In the genomic region with DNA sequence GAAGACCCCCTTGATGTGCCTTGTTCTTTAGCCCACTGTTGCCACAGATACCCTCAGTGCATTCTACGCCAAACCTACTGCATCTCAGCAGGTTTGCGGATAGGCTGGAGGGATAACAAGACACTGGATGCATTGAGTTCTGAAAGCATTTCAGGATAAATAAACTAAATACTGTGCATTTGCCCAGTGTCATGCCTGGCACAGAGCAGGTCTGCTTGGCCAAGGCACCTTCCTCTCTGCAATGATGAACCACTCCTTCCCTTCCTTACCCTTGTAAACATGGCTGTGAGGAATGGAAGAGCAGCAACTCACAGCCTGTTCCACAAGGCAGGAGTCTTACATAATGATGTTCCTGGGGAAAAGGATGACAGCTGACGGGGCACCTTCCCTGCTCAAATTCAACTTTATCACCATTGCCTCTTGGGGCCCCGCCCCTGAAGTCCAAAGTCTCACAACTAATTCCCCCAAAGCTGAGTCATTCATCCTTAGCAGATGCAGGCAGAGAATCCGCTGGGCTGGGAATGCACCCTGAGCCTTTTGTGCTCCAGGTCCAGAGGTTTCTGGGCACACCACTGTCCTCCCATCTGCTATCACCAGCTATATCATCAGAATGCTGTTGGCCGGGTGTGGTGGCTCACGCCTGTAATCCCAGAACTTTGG, we compare ENCODE assay signal across 16 cellular contexts. TPM values are rescaled to one million over a fixed set of nuclear protein-coding genes. Genes with fewer than 3 reads are reported as not detected.
DNase-seq lines count a peak whose midpoint lies in the region; ATAC-seq and TF ChIP-seq lines count a peak whose summit lies in the region.
"Had no signal": no experiment of that assay in that cellular context is flagged by ENCODE, and none has a peak within 500 bp of the region (broad histone marks: within the 10 kb centered on the region; RNA-seq: fewer than 3 reads in every experiment).

No MANE protein-coding gene starts in this region.

- H3K4me3 Mint-ChIP-seq in type B pancreatic cell: no peak overlapping the region
- H3K4me3 Mint-ChIP-seq: activated CD4-positive, alpha-beta memory T cell treated with anti-CD3 and anti-CD28 coated beads, Interleukin-2, amount 10 ng/mL, durations not matched to agents 7 days and 5 days had no signal

- no peaks in the 10 kb centered on the region for H3K4me1 Mint-ChIP-seq in type B pancreatic cell (ENCODE audit: unreplicated experiment)

- DNase-seq in activated effector memory CD4-positive, alpha-beta T cell treated with anti-CD3 and anti-CD28 coated beads, Interleukin-2, amount 50 U/mL, for 16 hours: peak; percentile 47
- no peak for DNase-seq in activated effector memory CD4-positive, alpha-beta T cell treated with Interleukin-2 at 50 U/mL for 16 hours
- DNase-seq in fibroblast of the aortic adventitia (ENCODE audit: low read depth): peak; percentile 38
- no peak for DNase-seq in type B pancreatic cell (ENCODE audit: extremely low spot score, unreplicated experiment)
- no peak for DNase-seq in activated CD4-positive, alpha-beta T cell treated with anti-CD3 and anti-CD28 coated beads, Interleukin-2, amount 50 U/mL, for 48 hours
- no peak for DNase-seq in COLO829 (ENCODE audit: low spot score)
- DNase-seq: activated CD4-positive, alpha-beta memory T cell treated with anti-CD3 and anti-CD28 coated beads, Interleukin-2, amount 10 ng/mL, durations not matched to agents 7 days and 5 days; aorta; KBM-7; NCI-H345 had no signal

- H3K27me3 Mint-ChIP-seq in type B pancreatic cell: peaks cover 3% of the 10 kb centered on the region

- peak overlapping the region; percentile 51 for H3K27ac Mint-ChIP-seq in type B pancreatic cell
- H3K27ac Mint-ChIP-seq: activated CD4-positive, alpha-beta memory T cell treated with anti-CD3 and anti-CD28 coated beads, Interleukin-2, amount 10 ng/mL, durations not matched to agents 7 days and 5 days had no signal

- ATAC-seq in SK-N-SH treated with all-trans-retinoic acid at 6 μM for 48 hours (peak; percentile 59), GM21825 (IDR thresholded peaks at IDR 0.05; ENCODE audit: unreplicated experiment) (no peak)

- TF ChIP-seq CTCF in fibroblast of the aortic adventitia (IDR thresholded peaks at IDR 0.05; ENCODE audit: insufficient read depth, low read length) (no peak), type B pancreatic cell (conservative IDR thresholded peaks at IDR 0.05) (no peak)

- no peak overlapping the region for H3K4me3 ChIP-seq in fibroblast of the aortic adventitia (ENCODE audit: low read depth, low read length)
- H3K4me3 ChIP-seq: right atrium auricular region, SK-N-MC had no signal

- H3K36me3 Mint-ChIP-seq in type B pancreatic cell: peaks cover 3% of the 10 kb centered on the region

- H3K9me3 Mint-ChIP-seq in type B pancreatic cell: no peaks in the 10 kb centered on the region
- H3K9me3 Mint-ChIP-seq: activated CD4-positive, alpha-beta memory T cell treated with anti-CD3 and anti-CD28 coated beads, Interleukin-2, amount 10 ng/mL, durations not matched to agents 7 days and 5 days had no signal

TF ChIP-seq in SK-N-SH treated with all-trans-retinoic acid at 6 μM for 48 hours, 23 proteins besides CTCF, POLR2A, EP300 and RAD21:
- 0 out of 2 replicates have a peak, but pooled peaks have one; percentile 46 for TF ChIP-seq ZFP3 (CRISPR knock-in tag; IDR thresholded peaks at IDR 0.05)
- 0 out of 2 replicates have a peak, but pooled peaks have one; percentile 42 for TF ChIP-seq ESRRG (CRISPR knock-in tag; IDR thresholded peaks at IDR 0.05)
- TF ChIP-seq, protein P1, sequence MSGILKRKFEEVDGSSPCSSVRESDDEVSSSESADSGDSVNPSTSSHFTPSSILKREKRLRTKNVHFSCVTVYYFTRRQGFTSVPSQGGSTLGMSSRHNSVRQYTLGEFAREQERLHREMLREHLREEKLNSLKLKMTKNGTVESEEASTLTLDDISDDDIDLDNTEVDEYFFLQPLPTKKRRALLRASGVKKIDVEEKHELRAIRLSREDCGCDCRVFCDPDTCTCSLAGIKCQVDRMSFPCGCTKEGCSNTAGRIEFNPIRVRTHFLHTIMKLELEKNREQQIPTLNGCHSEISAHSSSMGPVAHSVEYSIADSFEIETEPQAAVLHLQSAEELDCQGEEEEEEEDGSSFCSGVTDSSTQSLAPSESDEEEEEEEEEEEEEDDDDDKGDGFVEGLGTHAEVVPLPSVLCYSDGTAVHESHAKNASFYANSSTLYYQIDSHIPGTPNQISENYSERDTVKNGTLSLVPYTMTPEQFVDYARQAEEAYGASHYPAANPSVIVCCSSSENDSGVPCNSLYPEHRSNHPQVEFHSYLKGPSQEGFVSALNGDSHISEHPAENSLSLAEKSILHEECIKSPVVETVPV (CRISPR knock-in tag; IDR thresholded peaks at IDR 0.05): no peak
- TF ChIP-seq ISL1 (CRISPR knock-in tag; IDR thresholded peaks at IDR 0.05): no peak
- no peak for TF ChIP-seq CSDC2 (CRISPR knock-in tag; IDR thresholded peaks at IDR 0.05)
TF ChIP-seq in SK-N-SH treated with all-trans-retinoic acid at 6 μM for 48 hours: peak in this region for 2.

RNA-seq across cellular contexts. Expression of gene DDX56, which starts 11.6 kb away (rescaled TPM):
- total RNA-seq in fibroblast of the aortic adventitia (ENCODE audit: low replicate concordance) (14.6 and 48.4 TPM in 2 replicates), type B pancreatic cell (ENCODE audit: low replicate concordance) (86.5 and 100 TPM in 2 replicates)

RNA-seq across cellular contexts. Expression of gene TMED4, which starts 19.9 kb away (rescaled TPM):
- total RNA-seq in fibroblast of the aortic adventitia (ENCODE audit: low replicate concordance) (48.3 and 78.5 TPM in 2 replicates), type B pancreatic cell (ENCODE audit: low replicate concordance) (92.8 and 97.1 TPM in 2 replicates)

RNA-seq across cellular contexts. Expression of gene NPC1L1, which starts 21.0 kb away (rescaled TPM):
- total RNA-seq in fibroblast of the aortic adventitia (ENCODE audit: low replicate concordance): under 0.01 TPM in 1 of 2 replicates, not detected in the other
- total RNA-seq in type B pancreatic cell (ENCODE audit: low replicate concordance): 8.8 and 11.0 TPM in 2 replicates
- total RNA-seq: activated CD4-positive, alpha-beta memory T cell treated with anti-CD3 and anti-CD28 coated beads, Interleukin-2, amount 10 ng/mL, durations not matched to agents 7 days and 5 days; frontal cortex; lung microvascular endothelial cell; right atrium auricular region had no signal

RNA-seq across cellular contexts. Expression of gene OGDH, which starts 44.3 kb away (rescaled TPM):
- 26.2 and 85.6 TPM in 2 replicates for total RNA-seq in fibroblast of the aortic adventitia (ENCODE audit: low replicate concordance)
- total RNA-seq in type B pancreatic cell (ENCODE audit: low replicate concordance): 92.8 and 122 TPM in 2 replicates

Comparison
In these comparisons a context has a peak if more than half of its experiments do, and no peak if none do; other contexts are left out.
1. DNase-seq: peak in activated effector memory CD4-positive, alpha-beta T cell treated with anti-CD3 and anti-CD28 coated beads, Interleukin-2, amount 50 U/mL, for 16 hours (single experiment) and fibroblast of the aortic adventitia (single experiment); none in activated effector memory CD4-positive, alpha-beta T cell treated with Interleukin-2 at 50 U/mL for 16 hours (single experiment), type B pancreatic cell (single experiment), activated CD4-positive, alpha-beta T cell treated with anti-CD3 and anti-CD28 coated beads, Interleukin-2, amount 50 U/mL, for 48 hours (0 of 2) and COLO829 (single experiment).